Comparison of ENCODE assay signal across 33 cellular contexts in genomic region chr1:90068611-90069280, GRCh38.
"Had no signal": no experiment of that assay in that cellular context is flagged by ENCODE, and none has a peak within 500 bp of the region (broad histone marks: within the 10 kb centered on the region; RNA-seq: fewer than 3 reads in every experiment).

No MANE protein-coding gene starts in this region.

- H3K4me1 ChIP-seq: adrenal gland, ascending aorta, body of pancreas, breast epithelium had no signal

- H3K9me3 ChIP-seq: ascending aorta, body of pancreas, breast epithelium had no signal

- H3K36me3 ChIP-seq: adrenal gland, ascending aorta, brain microvascular endothelial cell, breast epithelium, cardiac muscle cell had no signal

- H3K27me3 ChIP-seq: adrenal gland, ascending aorta, body of pancreas, brain microvascular endothelial cell, breast epithelium, cardiac muscle cell had no signal

- H3K27ac ChIP-seq: adrenal gland, ascending aorta, body of pancreas, brain microvascular endothelial cell, breast epithelium, cardiac muscle cell had no signal

- FAIRE-seq: astrocyte, bronchial epithelial cell, colon had no signal

- ATAC-seq: activated naive CD4-positive, alpha-beta T cell treated with anti-CD3 and anti-CD28 coated beads, Interleukin-2, amount 50 U/mL, for 72 hours; activated naive CD8-positive, alpha-beta T cell treated with anti-CD3 and anti-CD28 coated beads, Interleukin-2, amount 50 U/mL, for 24 hours; activated T-cell treated with anti-CD3 and anti-CD28 coated beads, Interleukin-2, amount 50 U/mL, for 4 hours; activated T-cell treated with anti-CD3 and anti-CD28 coated beads, Interleukin-2, amount 50 U/mL, for 72 hours; activated T-helper 17 cell treated with anti-CD3 and anti-CD28 coated beads, Interleukin-2, amount 50 U/mL, for 72 hours; body of pancreas had no signal

- H3K4me3 ChIP-seq: adrenal gland, ascending aorta, body of pancreas, breast epithelium, cardiac muscle cell had no signal

- DNase-seq: activated effector memory CD4-positive, alpha-beta T cell treated with anti-CD3 and anti-CD28 coated beads, Interleukin-2, amount 50 U/mL, for 16 hours; activated effector memory CD4-positive, alpha-beta T cell treated with Interleukin-2 at 50 U/mL for 16 hours; activated gamma-delta T cell; activated gamma-delta T cell treated with Interleukin-2 at 50 U/mL for 16 hours; activated naive CD4-positive, alpha-beta T cell; activated naive CD4-positive, alpha-beta T cell treated with anti-CD3 and anti-CD28 coated beads for 36 hours; activated naive CD4-positive, alpha-beta T cell treated with anti-CD3 and anti-CD28 coated beads, Interleukin-2, amount 10 ng/mL, durations not matched to agents 7 days and 5 days; activated naive CD4-positive, alpha-beta T cell treated with anti-CD3 and anti-CD28 coated beads, Interleukin-2, amount 50 U/mL, for 16 hours; activated naive CD4-positive, alpha-beta T cell treated with Interleukin-2 at 50 U/mL for 16 hours; activated naive CD8-positive, alpha-beta T cell treated with anti-CD3 and anti-CD28 coated beads for 36 hours; activated naive CD8-positive, alpha-beta T cell treated with anti-CD3 and anti-CD28 coated beads, Interleukin-2, amount 10 ng/mL, durations not matched to agents 7 days and 5 days; activated naive CD8-positive, alpha-beta T cell treated with anti-CD3 and anti-CD28 coated beads, Interleukin-2, amount 50 U/mL, for 24 hours; activated T-cell treated with anti-CD3 and anti-CD28 coated beads, Interleukin-2, amount 50 U/mL, for 4 hours; activated T-cell treated with anti-CD3 and anti-CD28 coated beads, Interleukin-2, amount 50 U/mL, for 48 hours; activated T-cell treated with anti-CD3 and anti-CD28 coated beads, Interleukin-2, amount 50 U/mL, for 72 hours; adrenal gland; amniotic stem cell; amygdala; anterior cingulate cortex; aorta; body of pancreas; brain microvascular endothelial cell; caudate nucleus; central memory CD4-positive, alpha-beta T cell; cerebellar nuclear complex had no signal
